9 cellular contexts compared by ENCODE assay signal in the genomic region with DNA sequence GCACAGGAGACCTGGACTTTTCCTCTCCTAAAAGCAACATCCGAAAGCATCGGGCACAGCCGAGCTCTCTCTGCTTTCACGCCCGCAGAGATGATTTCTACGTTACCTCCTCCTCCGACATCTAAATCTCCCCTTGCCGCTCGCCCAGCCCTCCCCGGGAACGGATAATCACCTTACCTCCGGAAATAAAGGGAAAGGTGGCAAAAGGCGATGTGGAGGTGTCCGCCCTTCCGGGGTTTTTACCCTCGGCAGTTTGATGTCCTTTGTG. TPM values are rescaled to one million over a fixed set of nuclear protein-coding genes. Genes with fewer than 3 reads are reported as not detected.
A peak's percentile ranks its signal among the peaks of the same experiment; 100 is the strongest.
DNase-seq lines count a peak whose midpoint lies in the region; ATAC-seq, FAIRE-seq and TF ChIP-seq lines count a peak whose summit lies in the region.
"Had no signal": no experiment of that assay in that cellular context is flagged by ENCODE, and none has a peak within 500 bp of the region (broad histone marks: within the 10 kb centered on the region; RNA-seq: fewer than 3 reads in every experiment).

No MANE protein-coding gene starts in this region.

- H3K79me2 ChIP-seq in neural progenitor cell (ENCODE audit: low read depth) = peaks cover 92% of the 10 kb centered on the region

- POLR2A ChIA-PET in CD4-positive, alpha-beta memory T cell (lab: Charles Lee; ENCODE audit: partially characterized antibody) = interaction anchor here (0.9 to 7.1 kb wide), 42 partner anchors 9 to 1838 kb away, joined by 3 to 552 read pairs (median 7); partner anchors contain the start of genes AMIGO2, ARID2, PCED1B and SCAF11

- H3K4me1 ChIP-seq in CD4-positive, alpha-beta memory T cell (ENCODE audit: insufficient read depth, low read length) = peaks cover 60% of the 10 kb centered on the region
- H3K4me1 ChIP-seq in neural progenitor cell = peaks cover 58% of the 10 kb centered on the region

- H3K27ac ChIP-seq in CD4-positive, alpha-beta memory T cell (ENCODE audit: low read depth, low read length) = peak overlapping the region; percentile 95
- H3K27ac ChIP-seq in KOPT-K1 (ENCODE audit: low read depth, low read length, poor library complexity, severe bottlenecking) (peak overlapping the region; percentile 98), neural progenitor cell (peak overlapping the region; percentile 84)

- ATAC-seq in GM18907 (IDR thresholded peaks at IDR 0.05; ENCODE audit: unreplicated experiment) = no peak

- intact Hi-C loops in CD4-positive, alpha-beta memory T cell (cut with micrococcal nuclease) = loop anchor here (2.0 to 5.0 kb wide), 2 partner anchors 539 to 944 kb away; partner anchors contain the start of gene ARID2

- peaks cover 0 to 2% (median 0%) of the 10 kb centered on the region in 8 donors for H3K9me3 Mint-ChIP-seq in CD4-positive, alpha-beta memory T cell
- H3K9me3 Mint-ChIP-seq in neural progenitor cell = no peaks in the 10 kb centered on the region
- H3K9me3 Mint-ChIP-seq: nephron had no signal

- no peak overlapping the region for H3K4me3 Mint-ChIP-seq in CD4-positive, alpha-beta memory T cell
- no peak overlapping the region for H3K4me3 Mint-ChIP-seq in neural progenitor cell
- H3K4me3 Mint-ChIP-seq: nephron had no signal

- H2AFZ ChIP-seq in neural progenitor cell (replicated peaks) = peak overlapping the region; percentile 29

- no peak for FAIRE-seq in RCC 7860 (lab: Jason Lieb, UNC)

- H3K27me3 Mint-ChIP-seq in CD4-positive, alpha-beta memory T cell = no peaks in the 10 kb centered on the region
- peaks cover 11% of the 10 kb centered on the region for H3K27me3 Mint-ChIP-seq in neural progenitor cell (ENCODE audit: insufficient read depth, low read depth)

- TF ChIP-seq CTCF in neural progenitor cell (IDR thresholded peaks at IDR 0.05) = no peak

- H3K27ac Mint-ChIP-seq in CD4-positive, alpha-beta memory T cell = no peak overlapping the region
- no peak overlapping the region for H3K27ac Mint-ChIP-seq in neural progenitor cell
- H3K27ac Mint-ChIP-seq: nephron had no signal

- peaks cover 29% of the 10 kb centered on the region for H3F3A ChIP-seq in neural progenitor cell (ENCODE audit: low read depth)

- no peaks in the 10 kb centered on the region for H3K9me3 ChIP-seq in CD4-positive, alpha-beta memory T cell (ENCODE audit: control insufficient read depth in 1 of 2, low read length in 2 of 2)
- H3K9me3 ChIP-seq in KOPT-K1 (ENCODE audit: insufficient read depth, low read length, poor library complexity, severe bottlenecking) (no peaks in the 10 kb centered on the region), neural progenitor cell (ENCODE audit: low read depth) (no peaks in the 10 kb centered on the region)

- peak overlapping the region; percentile 91 to 96 for H3K4me3 ChIP-seq in CD4-positive, alpha-beta memory T cell (ENCODE audit: low read length in 2 of 2)
- H3K4me3 ChIP-seq in neural progenitor cell = peak overlapping the region; percentile 91

- peaks cover 35% of the 10 kb centered on the region for H4K20me1 ChIP-seq in neural progenitor cell (ENCODE audit: low read depth)

- peak in 4 of 5 donors; percentile 44 to 59 (median 55) for DNase-seq in CD4-positive, alpha-beta memory T cell
- DNase-seq in effector CD8-positive, alpha-beta T cell (lab: John Stamatoyannopoulos, UW) = peak; percentile 26
- DNase-seq in neural progenitor cell (ENCODE audit: low spot score) (no peak), KG1 (lab: John Stamatoyannopoulos, UW) (no peak), RCC 7860 (ENCODE audit: low spot score) (no peak), SW480 (ENCODE audit: low spot score) (no peak)

- H3K9ac ChIP-seq in neural progenitor cell = peak overlapping the region; percentile 74

- CTCF ChIA-PET in CD4-positive, alpha-beta memory T cell (lab: Charles Lee; ENCODE audit: partially characterized antibody) = interaction anchor here (1.0 to 6.3 kb wide), 11 partner anchors 31 to 143 kb away, joined by 3 to 45 read pairs (median 6); no protein-coding TSS in a partner anchor

- no peaks in the 10 kb centered on the region for H3K36me3 ChIP-seq in CD4-positive, alpha-beta memory T cell (ENCODE audit: insufficient read depth, low read length)
- H3K36me3 ChIP-seq in KOPT-K1 (ENCODE audit: insufficient read depth, low read length) = peaks cover 6% of the 10 kb centered on the region
- H3K36me3 ChIP-seq in neural progenitor cell = no peaks in the 10 kb centered on the region

- H3K27me3 ChIP-seq in CD4-positive, alpha-beta memory T cell (ENCODE audit: insufficient read depth, low read length) = no peaks in the 10 kb centered on the region
- no peaks in the 10 kb centered on the region for H3K27me3 ChIP-seq in neural progenitor cell

- peaks cover 20 to 45% (median 29%) of the 10 kb centered on the region in 4 donors for H3K4me1 Mint-ChIP-seq in CD4-positive, alpha-beta memory T cell
- H3K4me1 Mint-ChIP-seq in neural progenitor cell = peaks cover 12% of the 10 kb centered on the region

- H3K36me3 Mint-ChIP-seq in CD4-positive, alpha-beta memory T cell = peaks cover 5 to 27% of the 10 kb centered on the region in 2 donors
- no peaks in the 10 kb centered on the region for H3K36me3 Mint-ChIP-seq in neural progenitor cell

- peak overlapping the region; percentile 99 for H3K4me2 ChIP-seq in neural progenitor cell

RNA-seq across cellular contexts. Expression of gene SLC38A1, which starts 0.6 kb away (rescaled TPM):
- total RNA-seq in CD4-positive, alpha-beta memory T cell = 100 to 1,000 TPM; 265 to 272 TPM
- 100 to 1,000 TPM; 230 to 307 TPM for polyA plus RNA-seq in CD4-positive, alpha-beta memory T cell
- 103 and 142 TPM in 2 replicates for total RNA-seq in neural progenitor cell (ENCODE audit: low replicate concordance)

Comparison
In these comparisons a context has a peak if more than half of its experiments do, and no peak if none do; other contexts are left out.
1. DNase-seq: peak in CD4-positive, alpha-beta memory T cell (4 of 5) and effector CD8-positive, alpha-beta T cell (single experiment); none in neural progenitor cell (single experiment), KG1 (single experiment), RCC 7860 (single experiment) and SW480 (single experiment).
2. Peak in every context shown above with its lines, with median percentiles within 50 percentile points of each other: H3K27ac ChIP-seq.